In the genomic region with DNA sequence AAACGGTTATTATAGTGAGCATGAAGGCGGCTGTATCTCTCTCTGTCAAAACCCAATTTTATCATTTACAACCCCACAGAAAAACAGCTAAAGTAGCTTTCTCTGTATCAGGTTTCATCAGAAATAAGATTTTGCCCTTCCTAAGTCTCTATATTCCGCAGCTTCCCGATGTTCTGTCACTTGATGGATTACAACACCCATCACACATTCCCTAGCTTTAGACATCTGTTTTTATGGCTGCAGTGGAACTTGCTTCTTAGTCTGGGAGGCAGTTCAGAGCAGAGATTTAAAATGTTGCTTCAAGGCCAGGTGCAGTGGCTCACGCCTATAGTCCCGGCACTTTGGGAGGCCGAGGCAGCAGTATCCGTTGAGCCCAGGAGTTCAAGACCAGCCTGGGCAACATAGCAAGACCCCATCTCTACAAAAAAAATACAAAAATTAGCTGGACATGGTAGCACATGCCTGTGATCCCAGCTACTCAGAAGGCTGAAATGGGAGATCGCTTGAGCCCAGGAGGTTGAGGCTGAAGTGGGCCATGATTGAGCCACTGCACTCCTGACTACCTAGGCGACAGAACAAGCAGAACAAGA, we compare ENCODE assay signal across 12 cellular contexts. TPM values are rescaled to one million over a fixed set of nuclear protein-coding genes. Genes with fewer than 3 reads are reported as not detected.
A peak's percentile ranks its signal among the peaks of the same experiment; 100 is the strongest.
DNase-seq lines count a peak whose midpoint lies in the region; ATAC-seq and TF ChIP-seq lines count a peak whose summit lies in the region.
"Had no signal": no experiment of that assay in that cellular context is flagged by ENCODE, and none has a peak within 500 bp of the region (broad histone marks: within the 10 kb centered on the region; RNA-seq: fewer than 3 reads in every experiment).

No MANE protein-coding gene starts in this region.

- H3K27me3 Mint-ChIP-seq in CD4-positive, alpha-beta memory T cell, result no peaks in the 10 kb centered on the region
- no peaks in the 10 kb centered on the region; the same call in 1 of the 2 replicates for H3K27me3 Mint-ChIP-seq in HFFc6 (ENCODE audit: insufficient read depth)
- no peaks in the 10 kb centered on the region for H3K27me3 Mint-ChIP-seq in activated naive CD8-positive, alpha-beta T cell treated with anti-CD3 and anti-CD28 coated beads, Interleukin-2, amount 50 U/mL, for 24 hours
- no peaks in the 10 kb centered on the region for H3K27me3 Mint-ChIP-seq in naive B cell

- no peak for DNase-seq in CD4-positive, alpha-beta memory T cell
- no peak for DNase-seq in HFFc6
- no peak for DNase-seq in activated naive CD8-positive, alpha-beta T cell treated with anti-CD3 and anti-CD28 coated beads, Interleukin-2, amount 50 U/mL, for 24 hours
- no peak for DNase-seq in naive B cell
- DNase-seq in NCI-H226, result no peak
- no peak for DNase-seq in activated gamma-delta T cell (lab: John Stamatoyannopoulos, UW)
- DNase-seq: DMS53; dorsolateral prefrontal cortex; KBM-7; stimulated activated CD4-positive, alpha-beta T cell treated with anti-CD3 and anti-CD28 coated beads, Interleukin-1b, Interleukin-23, amount 100 ng/mL, for 48 hours had no signal

- ATAC-seq in activated naive CD8-positive, alpha-beta T cell treated with anti-CD3 and anti-CD28 coated beads, Interleukin-2, amount 50 U/mL, for 24 hours, result no peak
- ATAC-seq in naive B cell (ENCODE audit: low read depth in 2 of 2) (no peak), GM18520 (IDR thresholded peaks at IDR 0.05; ENCODE audit: unreplicated experiment) (no peak)

- no peak overlapping the region for H3K27ac ChIP-seq in CD4-positive, alpha-beta memory T cell (ENCODE audit: low read depth, low read length)
- H3K27ac ChIP-seq: dorsolateral prefrontal cortex, ovary had no signal

- no peak for TF ChIP-seq CTCF in HFFc6 (IDR thresholded peaks at IDR 0.05)

- H3K4me1 Mint-ChIP-seq in CD4-positive, alpha-beta memory T cell, result peaks cover 42 to 81% (median 64%) of the 10 kb centered on the region in 4 donors
- peaks cover 36% of the 10 kb centered on the region for H3K4me1 Mint-ChIP-seq in HFFc6 (ENCODE audit: low read depth)
- H3K4me1 Mint-ChIP-seq in activated naive CD8-positive, alpha-beta T cell treated with anti-CD3 and anti-CD28 coated beads, Interleukin-2, amount 50 U/mL, for 24 hours, result peaks cover 73% of the 10 kb centered on the region
- peaks cover 63 to 95% (median 86%) of the 10 kb centered on the region in 3 donors for H3K4me1 Mint-ChIP-seq in naive B cell

- POLR2A ChIA-PET in CD4-positive, alpha-beta memory T cell (lab: Charles Lee; ENCODE audit: partially characterized antibody), result interaction anchor here (2.2 kb wide), 1 partner anchor 14 kb away, joined by 8 read pairs; no protein-coding TSS in a partner anchor

- peaks cover 35% of the 10 kb centered on the region for H3K4me1 ChIP-seq in CD4-positive, alpha-beta memory T cell (ENCODE audit: insufficient read depth, low read length)

- H3K9me3 ChIP-seq in CD4-positive, alpha-beta memory T cell (ENCODE audit: control insufficient read depth in 1 of 2, low read length in 2 of 2), result no peaks in the 10 kb centered on the region
- H3K9me3 ChIP-seq: ovary had no signal

- H3K4me3 ChIP-seq in CD4-positive, alpha-beta memory T cell (ENCODE audit: low read length in 2 of 2), result no peak overlapping the region
- H3K4me3 ChIP-seq: dorsolateral prefrontal cortex, ovary had no signal

- peak overlapping the region in 5 of 8 donors; percentile 38 to 74 (median 66) for H3K4me3 Mint-ChIP-seq in CD4-positive, alpha-beta memory T cell
- H3K4me3 Mint-ChIP-seq in HFFc6, result no peak overlapping the region
- no peak overlapping the region for H3K4me3 Mint-ChIP-seq in activated naive CD8-positive, alpha-beta T cell treated with anti-CD3 and anti-CD28 coated beads, Interleukin-2, amount 50 U/mL, for 24 hours
- H3K4me3 Mint-ChIP-seq in naive B cell, result peak overlapping the region; percentile 37 to 91 (median 79)

- H3K27ac Mint-ChIP-seq in CD4-positive, alpha-beta memory T cell, result peak overlapping the region; percentile 38 to 87 (median 79)
- H3K27ac Mint-ChIP-seq in HFFc6, result peak overlapping the region; percentile 78
- H3K27ac Mint-ChIP-seq in activated naive CD8-positive, alpha-beta T cell treated with anti-CD3 and anti-CD28 coated beads, Interleukin-2, amount 50 U/mL, for 24 hours, result peak overlapping the region; percentile 92
- peak overlapping the region; percentile 89 to 98 (median 94) for H3K27ac Mint-ChIP-seq in naive B cell

- no peaks in the 10 kb centered on the region for H3K36me3 ChIP-seq in CD4-positive, alpha-beta memory T cell (ENCODE audit: insufficient read depth, low read length)
- H3K36me3 ChIP-seq: ovary had no signal

- no peaks in the 10 kb centered on the region for H3K9me3 Mint-ChIP-seq in CD4-positive, alpha-beta memory T cell
- no peaks in the 10 kb centered on the region for H3K9me3 Mint-ChIP-seq in HFFc6
- no peaks in the 10 kb centered on the region for H3K9me3 Mint-ChIP-seq in activated naive CD8-positive, alpha-beta T cell treated with anti-CD3 and anti-CD28 coated beads, Interleukin-2, amount 50 U/mL, for 24 hours
- no peaks in the 10 kb centered on the region for H3K9me3 Mint-ChIP-seq in naive B cell

- H3K36me3 Mint-ChIP-seq in CD4-positive, alpha-beta memory T cell, result peaks cover 4 to 11% of the 10 kb centered on the region in 2 donors
- H3K36me3 Mint-ChIP-seq in HFFc6 (ENCODE audit: low read depth) (no peaks in the 10 kb centered on the region; the same call in 1 of the 2 replicates), naive B cell (no peaks in the 10 kb centered on the region)
- peaks cover 18% of the 10 kb centered on the region for H3K36me3 Mint-ChIP-seq in activated naive CD8-positive, alpha-beta T cell treated with anti-CD3 and anti-CD28 coated beads, Interleukin-2, amount 50 U/mL, for 24 hours (ENCODE audit: low read depth)

- CTCF ChIA-PET in CD4-positive, alpha-beta memory T cell (lab: Charles Lee; ENCODE audit: partially characterized antibody), result interaction anchor here (1.4 kb wide), 1 partner anchor 321 kb away, joined by 3 read pairs; no protein-coding TSS in a partner anchor

- no peaks in the 10 kb centered on the region for H3K27me3 ChIP-seq in CD4-positive, alpha-beta memory T cell (ENCODE audit: insufficient read depth, low read length)
- H3K27me3 ChIP-seq: dorsolateral prefrontal cortex, ovary had no signal

- intact Hi-C loops in CD4-positive, alpha-beta memory T cell (cut with micrococcal nuclease), result no loop called here

RNA-seq across cellular contexts. Expression of gene FOXN3, which starts 27.6 kb away (rescaled TPM):
- 100 to 1,000 TPM; 109 to 111 TPM for total RNA-seq in CD4-positive, alpha-beta memory T cell
- 100 to 1,000 TPM in 1 of 2 donors, 10 to 100 TPM in 1; 92.6 to 103 TPM for polyA plus RNA-seq in CD4-positive, alpha-beta memory T cell
- 10 to 100 TPM; 31.9 to 43.4 (median 37.9) TPM for total RNA-seq in HFFc6 (2021; fragmentation: NEBNext Ultra II Directional; extraction: Animal tissue kit (Norgen Biotek cat#: 25700))
- polyA plus RNA-seq in naive B cell (ENCODE audit: low read depth in 6 of 6), result 10 to 100 TPM; 47.8 to 77.5 (median 58.7) TPM

Comparison
In these comparisons a context has a peak if more than half of its experiments do, and no peak if none do; other contexts are left out.
1. H3K4me3 Mint-ChIP-seq: peak in CD4-positive, alpha-beta memory T cell (5 of 8) and naive B cell (8 of 8); none in HFFc6 (single experiment) and activated naive CD8-positive, alpha-beta T cell treated with anti-CD3 and anti-CD28 coated beads, Interleukin-2, amount 50 U/mL, for 24 hours (single experiment).
2. Peak in every context shown above with its lines, with median percentiles within 50 percentile points of each other: H3K27ac Mint-ChIP-seq.